ENCODE assay signal across 15 cellular contexts in the genomic region with DNA sequence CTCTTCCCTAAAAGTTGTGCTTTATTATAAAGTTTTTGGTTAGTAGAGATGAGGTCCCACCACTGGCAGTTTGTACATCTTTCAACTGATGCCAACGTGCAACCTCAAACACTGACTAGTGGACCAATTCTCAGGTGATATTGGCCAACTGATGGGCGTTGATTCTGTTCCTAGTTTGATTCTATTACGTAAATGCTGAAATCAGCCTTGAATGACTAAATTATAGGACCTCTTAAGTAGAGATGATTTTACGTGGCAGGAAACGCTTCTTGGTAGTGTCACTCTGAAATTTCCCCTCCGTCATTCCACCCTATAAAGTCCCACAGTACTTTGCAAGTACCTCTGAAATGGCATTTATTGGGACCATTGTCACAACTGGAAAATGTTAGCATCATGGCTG. TPM values are rescaled to one million over a fixed set of nuclear protein-coding genes. Genes with fewer than 3 reads are reported as not detected.
A peak's percentile ranks its signal among the peaks of the same experiment; 100 is the strongest.
DNase-seq lines count a peak whose midpoint lies in the region; ATAC-seq, FAIRE-seq and TF ChIP-seq lines count a peak whose summit lies in the region.
"Had no signal": no experiment of that assay in that cellular context is flagged by ENCODE, and none has a peak within 500 bp of the region (broad histone marks: within the 10 kb centered on the region; RNA-seq: fewer than 3 reads in every experiment).

No MANE protein-coding gene starts in this region.

- CTCF ChIA-PET in activated CD8-positive, alpha-beta memory T cell treated with anti-CD3 and anti-CD28 coated beads, Interleukin-2, amount 10 ng/mL, durations not matched to agents 7 days and 5 days (lab: Charles Lee) = interaction anchor here (1.2 to 4.7 kb wide), 2 partner anchors 11 to 61 kb away, joined by 4 to 19 read pairs; a partner anchor contains a TSS

- TF ChIP-seq CTCF in SU-DHL-6 (IDR thresholded peaks at IDR 0.05; ENCODE audit: insufficient read depth, low read length, poor library complexity, severe bottlenecking) = no peak

- peak; percentile 54 for DNase-seq in activated CD8-positive, alpha-beta memory T cell treated with anti-CD3 and anti-CD28 coated beads, Interleukin-2, amount 10 ng/mL, durations not matched to agents 7 days and 5 days
- no peak for DNase-seq in activated CD8-positive, alpha-beta memory T cell treated with anti-CD3 and anti-CD28 coated beads for 24 hours
- DNase-seq in central memory CD4-positive, alpha-beta T cell = peak; percentile 62
- DNase-seq in GOT3 (lab: John Stamatoyannopoulos, UW) (no peak), GM19239 (ENCODE audit: insufficient read length, low spot score) (no peak)
- DNase-seq: activated B cell treated with CpG ODN at 0.5 μM for 24 hours, NCI-H1436 treated with DMSO at 0.1 percent for 48 hours, trophoblast cell had no signal

- H3K4me3 ChIP-seq in SU-DHL-6 (ENCODE audit: insufficient read depth, low read length, poor library complexity, severe bottlenecking) = no peak overlapping the region
- H3K4me3 ChIP-seq: Peyer's patch had no signal

- H3K4me2 ChIP-seq in SU-DHL-6 (ENCODE audit: low read depth, low read length, poor library complexity, severe bottlenecking) = peak overlapping the region; percentile 18

- no peaks in the 10 kb centered on the region; the same call in 1 of the 2 replicates for H4K20me1 ChIP-seq in SU-DHL-6 (ENCODE audit: low read depth, low read length)

- peaks cover 33% of the 10 kb centered on the region for H3K36me3 Mint-ChIP-seq in activated CD8-positive, alpha-beta memory T cell treated with anti-CD3 and anti-CD28 coated beads, Interleukin-2, amount 10 ng/mL, durations not matched to agents 7 days and 5 days
- peaks cover 24% of the 10 kb centered on the region for H3K36me3 Mint-ChIP-seq in stimulated activated memory B cell treated with anti-CD40 and anti-IgM and Interleukin-4, amounts not matched to agents 10 μg/mL and 1 μg/mL and 100 μg/mL, for 72 hours

- peak overlapping the region; percentile 51 for H3K4me3 Mint-ChIP-seq in activated CD8-positive, alpha-beta memory T cell treated with anti-CD3 and anti-CD28 coated beads, Interleukin-2, amount 10 ng/mL, durations not matched to agents 7 days and 5 days
- H3K4me3 Mint-ChIP-seq in stimulated activated memory B cell treated with anti-CD40 and anti-IgM and Interleukin-4, amounts not matched to agents 10 μg/mL and 1 μg/mL and 100 μg/mL, for 72 hours = no peak overlapping the region
- H3K4me3 Mint-ChIP-seq: activated B cell treated with CpG ODN at 0.5 μM for 24 hours, brain had no signal

- peaks cover 28% of the 10 kb centered on the region for H3K36me3 ChIP-seq in SU-DHL-6 (ENCODE audit: low read length)

- peaks cover 53% of the 10 kb centered on the region for H3F3A ChIP-seq in SU-DHL-6 (ENCODE audit: insufficient read depth)

- no peak overlapping the region for H2AFZ ChIP-seq in SU-DHL-6 (ENCODE audit: low read depth, low read length, severe bottlenecking)

- peaks cover 57% of the 10 kb centered on the region for H3K4me1 Mint-ChIP-seq in activated CD8-positive, alpha-beta memory T cell treated with anti-CD3 and anti-CD28 coated beads, Interleukin-2, amount 10 ng/mL, durations not matched to agents 7 days and 5 days
- peaks cover 9% of the 10 kb centered on the region for H3K4me1 Mint-ChIP-seq in stimulated activated memory B cell treated with anti-CD40 and anti-IgM and Interleukin-4, amounts not matched to agents 10 μg/mL and 1 μg/mL and 100 μg/mL, for 72 hours
- H3K4me1 Mint-ChIP-seq: brain had no signal

- H3K79me2 ChIP-seq in SU-DHL-6 (ENCODE audit: insufficient read depth, low read length) = no peaks in the 10 kb centered on the region

- no peak overlapping the region for H3K9ac ChIP-seq in SU-DHL-6 (ENCODE audit: low read length)

- H3K9me3 ChIP-seq in SU-DHL-6 (ENCODE audit: insufficient read depth, low read length) = no peaks in the 10 kb centered on the region
- H3K9me3 ChIP-seq: Peyer's patch had no signal

- FAIRE-seq in GM19239 (lab: Jason Lieb, UNC) = no peak

- H3K27me3 Mint-ChIP-seq in activated CD8-positive, alpha-beta memory T cell treated with anti-CD3 and anti-CD28 coated beads, Interleukin-2, amount 10 ng/mL, durations not matched to agents 7 days and 5 days = no peaks in the 10 kb centered on the region
- peaks cover 7% of the 10 kb centered on the region for H3K27me3 Mint-ChIP-seq in stimulated activated memory B cell treated with anti-CD40 and anti-IgM and Interleukin-4, amounts not matched to agents 10 μg/mL and 1 μg/mL and 100 μg/mL, for 72 hours

- ATAC-seq in activated CD8-positive, alpha-beta memory T cell treated with anti-CD3 and anti-CD28 coated beads, Interleukin-2, amount 10 ng/mL, durations not matched to agents 7 days and 5 days = peak; percentile 77
- peak; percentile 54 for ATAC-seq in stimulated activated memory B cell treated with anti-CD40 and anti-IgM and Interleukin-4, amounts not matched to agents 10 μg/mL and 1 μg/mL and 100 μg/mL, for 72 hours
- no peak for ATAC-seq in HG02884 (IDR thresholded peaks at IDR 0.05; ENCODE audit: unreplicated experiment)

- H3K27me3 ChIP-seq in SU-DHL-6 (ENCODE audit: low read length) = no peaks in the 10 kb centered on the region
- H3K27me3 ChIP-seq: Peyer's patch had no signal

- H3K27ac Mint-ChIP-seq in activated CD8-positive, alpha-beta memory T cell treated with anti-CD3 and anti-CD28 coated beads, Interleukin-2, amount 10 ng/mL, durations not matched to agents 7 days and 5 days = peak overlapping the region; percentile 86
- no peak overlapping the region for H3K27ac Mint-ChIP-seq in stimulated activated memory B cell treated with anti-CD40 and anti-IgM and Interleukin-4, amounts not matched to agents 10 μg/mL and 1 μg/mL and 100 μg/mL, for 72 hours
- H3K27ac Mint-ChIP-seq: brain had no signal

- H3K9me3 Mint-ChIP-seq in activated CD8-positive, alpha-beta memory T cell treated with anti-CD3 and anti-CD28 coated beads, Interleukin-2, amount 10 ng/mL, durations not matched to agents 7 days and 5 days (ENCODE audit: low read depth) = no peaks in the 10 kb centered on the region
- peaks cover 4% of the 10 kb centered on the region for H3K9me3 Mint-ChIP-seq in stimulated activated memory B cell treated with anti-CD40 and anti-IgM and Interleukin-4, amounts not matched to agents 10 μg/mL and 1 μg/mL and 100 μg/mL, for 72 hours
- H3K9me3 Mint-ChIP-seq: activated B cell treated with CpG ODN at 0.5 μM for 24 hours, brain had no signal

- peak overlapping the region; percentile 35; the same call in 1 of the 2 replicates for H3K27ac ChIP-seq in SU-DHL-6 (ENCODE audit: low read depth, low read length)
- H3K27ac ChIP-seq: Peyer's patch had no signal

- H3K9me2 ChIP-seq in SU-DHL-6 (replicated peaks; ENCODE audit: insufficient read depth, low read length) = no peaks in the 10 kb centered on the region

RNA-seq across cellular contexts. Expression of a gene that starts 8.8 kb away (rescaled TPM):
- not detected for total RNA-seq in activated CD8-positive, alpha-beta memory T cell treated with anti-CD3 and anti-CD28 coated beads, Interleukin-2, amount 10 ng/mL, durations not matched to agents 7 days and 5 days
- total RNA-seq: activated B cell treated with CpG ODN at 0.5 μM for 24 hours, left lobe of liver, omental fat pad, Peyer's patch had no signal

RNA-seq across cellular contexts. Expression of a gene that starts 11.8 kb away (rescaled TPM):
- total RNA-seq in activated CD8-positive, alpha-beta memory T cell treated with anti-CD3 and anti-CD28 coated beads, Interleukin-2, amount 10 ng/mL, durations not matched to agents 7 days and 5 days = 10 to 100 TPM; 61.4 to 81.5 TPM

RNA-seq across cellular contexts. Expression of a gene that starts 42.5 kb away (rescaled TPM):
- 10 to 100 TPM; 46.3 to 48.1 TPM for total RNA-seq in activated CD8-positive, alpha-beta memory T cell treated with anti-CD3 and anti-CD28 coated beads, Interleukin-2, amount 10 ng/mL, durations not matched to agents 7 days and 5 days

RNA-seq across cellular contexts. Expression of a gene that starts 43.0 kb away (rescaled TPM):
- 10 to 100 TPM; 34.1 to 36.0 TPM for total RNA-seq in activated CD8-positive, alpha-beta memory T cell treated with anti-CD3 and anti-CD28 coated beads, Interleukin-2, amount 10 ng/mL, durations not matched to agents 7 days and 5 days

Comparison
In these comparisons a context has a peak if more than half of its experiments do, and no peak if none do; other contexts are left out.
1. DNase-seq: peak in activated CD8-positive, alpha-beta memory T cell treated with anti-CD3 and anti-CD28 coated beads, Interleukin-2, amount 10 ng/mL, durations not matched to agents 7 days and 5 days (single experiment) and central memory CD4-positive, alpha-beta T cell (single experiment); none in activated CD8-positive, alpha-beta memory T cell treated with anti-CD3 and anti-CD28 coated beads for 24 hours (single experiment), GOT3 (single experiment) and GM19239 (single experiment).